In the genomic region with DNA sequence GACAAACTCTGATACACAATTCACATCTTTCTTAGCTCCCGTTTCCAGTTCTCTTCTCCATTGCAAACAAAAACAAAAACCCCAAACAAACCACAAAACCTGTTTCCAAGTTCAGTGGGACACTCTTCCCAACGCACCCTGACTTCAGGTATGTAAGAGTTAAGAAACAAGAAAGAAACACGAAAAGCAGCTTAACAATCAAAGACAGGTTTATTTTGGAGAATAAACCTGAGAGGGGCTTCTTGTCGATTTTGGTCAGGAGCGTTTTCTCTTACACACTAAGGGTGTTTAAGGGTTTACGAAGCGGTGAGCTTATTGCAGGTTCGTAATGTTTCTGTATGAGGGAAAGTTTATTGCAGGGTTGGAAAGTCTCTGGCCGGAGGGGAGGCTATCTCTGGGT, we compare ENCODE assay signal across 13 cellular contexts. TPM values are rescaled to one million over a fixed set of nuclear protein-coding genes. Genes with fewer than 3 reads are reported as not detected.
DNase-seq lines count a peak whose midpoint lies in the region; ATAC-seq and TF ChIP-seq lines count a peak whose summit lies in the region.
"Had no signal": no experiment of that assay in that cellular context is flagged by ENCODE, and none has a peak within 500 bp of the region (broad histone marks: within the 10 kb centered on the region; RNA-seq: fewer than 3 reads in every experiment).

No MANE protein-coding gene starts in this region.

- H4K8ac ChIP-seq in mesenchymal stem cell (ENCODE audit: low read length) = peak overlapping the region; percentile 10

- H2BK15ac ChIP-seq in mesenchymal stem cell (ENCODE audit: low read depth, poor library complexity, severe bottlenecking) = no peak overlapping the region

- H3K23ac ChIP-seq in mesenchymal stem cell (ENCODE audit: low read length in 2 of 2) = no peak overlapping the region

- intact Hi-C loops in activated T-helper 1 cell treated with anti-CD3 and anti-CD28 coated beads, Interleukin-12 subunit alpha, Interleukin-12 subunit beta, Interleukin-2, Interleukin-4 antibody, amounts not matched to agents 30 ng/mL and 10 ng/mL and 1 ng/mL, durations not matched to agents 14 hours and 24 hours and 36 hours (cut with micrococcal nuclease) = loop anchor here (5.0 to 10.0 kb wide), 7 partner anchors 73 to 1468 kb away; a partner anchor contains a TSS

- H3K4me3 ChIP-seq in mesenchymal stem cell (ENCODE audit: insufficient read depth in 1 of 2, low read depth in 1 of 2, low read length in 2 of 2) = no peak overlapping the region
- H3K4me3 ChIP-seq in suprapubic skin = no peak overlapping the region

- H3K9me3 ChIP-seq in mesenchymal stem cell (ENCODE audit: control insufficient read depth, low read length) = no peaks in the 10 kb centered on the region
- H3K9me3 ChIP-seq in suprapubic skin = no peaks in the 10 kb centered on the region
- H3K9me3 ChIP-seq: MG63 had no signal

- no peak overlapping the region for H2AFZ ChIP-seq in mesenchymal stem cell (ENCODE audit: low read depth, low read length)

- H3K9me3 Mint-ChIP-seq in stimulated activated naive CD8-positive, alpha-beta T cell treated with anti-CD3 and anti-CD28 coated beads, Interleukin-15, Interleukin-2, amounts not matched to agents 100 ng/mL and 50 ng/mL, for 24 hours = no peaks in the 10 kb centered on the region
- no peaks in the 10 kb centered on the region for H3K9me3 Mint-ChIP-seq in activated T-helper 1 cell treated with anti-CD3 and anti-CD28 coated beads, Interleukin-12 subunit alpha, Interleukin-12 subunit beta, Interleukin-2, Interleukin-4 antibody, amounts not matched to agents 30 ng/mL and 10 ng/mL and 1 ng/mL, durations not matched to agents 14 hours and 24 hours and 36 hours

- peaks cover 11% of the 10 kb centered on the region for H3K36me3 Mint-ChIP-seq in stimulated activated naive CD8-positive, alpha-beta T cell treated with anti-CD3 and anti-CD28 coated beads, Interleukin-15, Interleukin-2, amounts not matched to agents 100 ng/mL and 50 ng/mL, for 24 hours (ENCODE audit: low read depth)
- peaks cover 15% of the 10 kb centered on the region for H3K36me3 Mint-ChIP-seq in activated T-helper 1 cell treated with anti-CD3 and anti-CD28 coated beads, Interleukin-12 subunit alpha, Interleukin-12 subunit beta, Interleukin-2, Interleukin-4 antibody, amounts not matched to agents 30 ng/mL and 10 ng/mL and 1 ng/mL, durations not matched to agents 14 hours and 24 hours and 36 hours (ENCODE audit: low read depth)

- no peak for DNase-seq in stimulated activated naive CD8-positive, alpha-beta T cell treated with anti-CD3 and anti-CD28 coated beads, Interleukin-15, Interleukin-2, amounts not matched to agents 100 U/mL and 50 U/mL, for 24 hours
- DNase-seq in activated T-helper 1 cell treated with anti-CD3 and anti-CD28 coated beads, Interleukin-12 subunit alpha, Interleukin-12 subunit beta, Interleukin-2, Interleukin-4 antibody, amounts not matched to agents 30 ng/mL and 10 ng/mL and 1 ng/mL, durations not matched to agents 14 hours and 24 hours and 36 hours (ENCODE audit: low spot score) = no peak
- no peak for DNase-seq in mesenchymal stem cell
- no peak for DNase-seq in suprapubic skin (ENCODE audit: low spot score in 2 of 2)
- DNase-seq in GM13977 (ENCODE audit: low spot score) = no peak
- DNase-seq: MG63 had no signal

- H3K4me3 Mint-ChIP-seq in stimulated activated naive CD8-positive, alpha-beta T cell treated with anti-CD3 and anti-CD28 coated beads, Interleukin-15, Interleukin-2, amounts not matched to agents 100 ng/mL and 50 ng/mL, for 24 hours = no peak overlapping the region
- H3K4me3 Mint-ChIP-seq in activated T-helper 1 cell treated with anti-CD3 and anti-CD28 coated beads, Interleukin-12 subunit alpha, Interleukin-12 subunit beta, Interleukin-2, Interleukin-4 antibody, amounts not matched to agents 30 ng/mL and 10 ng/mL and 1 ng/mL, durations not matched to agents 14 hours and 24 hours and 36 hours = peak overlapping the region; percentile 93

- H3K36me3 ChIP-seq in mesenchymal stem cell (ENCODE audit: control insufficient read depth in 1 of 2, insufficient read depth in 2 of 2, low read depth in 1 of 2, low read length in 2 of 2) (peaks cover 0 to 11% of the 10 kb centered on the region in 2 experiments), suprapubic skin (peaks cover 2% of the 10 kb centered on the region)

- no peaks in the 10 kb centered on the region for H3K4me1 ChIP-seq in mesenchymal stem cell (ENCODE audit: control insufficient read depth, insufficient read depth, low read depth, low read length)
- H3K4me1 ChIP-seq in suprapubic skin = peaks cover 27% of the 10 kb centered on the region

- H3K27ac Mint-ChIP-seq in stimulated activated naive CD8-positive, alpha-beta T cell treated with anti-CD3 and anti-CD28 coated beads, Interleukin-15, Interleukin-2, amounts not matched to agents 100 ng/mL and 50 ng/mL, for 24 hours = peak overlapping the region; percentile 94
- H3K27ac Mint-ChIP-seq in activated T-helper 1 cell treated with anti-CD3 and anti-CD28 coated beads, Interleukin-12 subunit alpha, Interleukin-12 subunit beta, Interleukin-2, Interleukin-4 antibody, amounts not matched to agents 30 ng/mL and 10 ng/mL and 1 ng/mL, durations not matched to agents 14 hours and 24 hours and 36 hours = peak overlapping the region; percentile 94

- H2AK5ac ChIP-seq in mesenchymal stem cell (ENCODE audit: low read length, severe bottlenecking) = peak overlapping the region; percentile 8

- TF ChIP-seq POLR2A in suprapubic skin (IDR thresholded peaks at IDR 0.05) = no peak

- TF ChIP-seq EP300 in suprapubic skin (IDR thresholded peaks at IDR 0.05) = no peak

- 96% methylated on average over 9 of the region's 9 CpGs for WGBS in mesenchymal stem cell
- 91% methylated on average over 9 of the region's 9 CpGs for WGBS in suprapubic skin

- in situ Hi-C loops in GM13977 (cut with MboI; ENCODE audit: low pct_unique_long_range_greater_than_20kb, low sequenced_read_pairs, unreplicated experiment) = loop anchor here (25.0 kb wide), 1 partner anchor 388 kb away; a partner anchor contains a TSS

- no peak overlapping the region for H3K4ac ChIP-seq in mesenchymal stem cell (ENCODE audit: low read depth in 1 of 2, low read length in 2 of 2)

- no peak overlapping the region for H3K18ac ChIP-seq in mesenchymal stem cell (ENCODE audit: low read depth in 1 of 2, low read length in 2 of 2)

- no peaks in the 10 kb centered on the region for H3K27me3 ChIP-seq in mesenchymal stem cell (ENCODE audit: control insufficient read depth in 1 of 2, insufficient read depth in 1 of 2, low read length in 2 of 2)
- no peaks in the 10 kb centered on the region for H3K27me3 ChIP-seq in suprapubic skin
- H3K27me3 ChIP-seq: MG63 had no signal

- no peak overlapping the region for H2BK120ac ChIP-seq in mesenchymal stem cell (ENCODE audit: low read depth, low read length)

- no peak for ATAC-seq in stimulated activated naive CD8-positive, alpha-beta T cell treated with anti-CD3 and anti-CD28 coated beads, Interleukin-15, Interleukin-2, amounts not matched to agents 100 U/mL and 50 U/mL, for 24 hours
- no peak for ATAC-seq in HG03139 (IDR thresholded peaks at IDR 0.05; ENCODE audit: unreplicated experiment)
- ATAC-seq in HG02678 (IDR thresholded peaks at IDR 0.05; ENCODE audit: unreplicated experiment) = no peak

- H3K9ac ChIP-seq in mesenchymal stem cell (ENCODE audit: low read length) = peak overlapping the region; percentile 94

- H3K4me2 ChIP-seq in mesenchymal stem cell (ENCODE audit: low read length, poor library complexity, severe bottlenecking) = no peak overlapping the region

- TF ChIP-seq CTCF in suprapubic skin (IDR thresholded peaks at IDR 0.05) (no peak), GM13977 (IDR thresholded peaks at IDR 0.05; ENCODE audit: extremely low read depth, insufficient read depth, missing control alignments) (no peak)

- no peak overlapping the region for H3K14ac ChIP-seq in mesenchymal stem cell (ENCODE audit: low read length in 2 of 2)

- H3K27ac ChIP-seq in mesenchymal stem cell (ENCODE audit: low read length, poor library complexity, severe bottlenecking) = no peak overlapping the region
- H3K27ac ChIP-seq in suprapubic skin = no peak overlapping the region

- no peak overlapping the region for H2BK5ac ChIP-seq in mesenchymal stem cell (ENCODE audit: low read depth, low read length, poor library complexity, severe bottlenecking)

- H3K79me1 ChIP-seq in mesenchymal stem cell (replicated peaks; ENCODE audit: low read length, poor library complexity, severe bottlenecking) = peaks cover 6% of the 10 kb centered on the region

- peaks cover 69% of the 10 kb centered on the region for H3K4me1 Mint-ChIP-seq in stimulated activated naive CD8-positive, alpha-beta T cell treated with anti-CD3 and anti-CD28 coated beads, Interleukin-15, Interleukin-2, amounts not matched to agents 100 ng/mL and 50 ng/mL, for 24 hours (ENCODE audit: low read depth)
- peaks cover 63% of the 10 kb centered on the region for H3K4me1 Mint-ChIP-seq in activated T-helper 1 cell treated with anti-CD3 and anti-CD28 coated beads, Interleukin-12 subunit alpha, Interleukin-12 subunit beta, Interleukin-2, Interleukin-4 antibody, amounts not matched to agents 30 ng/mL and 10 ng/mL and 1 ng/mL, durations not matched to agents 14 hours and 24 hours and 36 hours (ENCODE audit: low read depth)

- no peaks in the 10 kb centered on the region for H3K27me3 Mint-ChIP-seq in stimulated activated naive CD8-positive, alpha-beta T cell treated with anti-CD3 and anti-CD28 coated beads, Interleukin-15, Interleukin-2, amounts not matched to agents 100 ng/mL and 50 ng/mL, for 24 hours
- H3K27me3 Mint-ChIP-seq in activated T-helper 1 cell treated with anti-CD3 and anti-CD28 coated beads, Interleukin-12 subunit alpha, Interleukin-12 subunit beta, Interleukin-2, Interleukin-4 antibody, amounts not matched to agents 30 ng/mL and 10 ng/mL and 1 ng/mL, durations not matched to agents 14 hours and 24 hours and 36 hours (ENCODE audit: insufficient read depth) = no peaks in the 10 kb centered on the region

- H4K91ac ChIP-seq in mesenchymal stem cell (ENCODE audit: low read length) = no peak overlapping the region

- no peak overlapping the region for H2BK12ac ChIP-seq in mesenchymal stem cell (ENCODE audit: low read length in 2 of 2)

RNA-seq across cellular contexts. Expression of a gene that starts 0.9 kb away (rescaled TPM):
- total RNA-seq in activated T-helper 1 cell treated with anti-CD3 and anti-CD28 coated beads, Interleukin-12 subunit alpha, Interleukin-12 subunit beta, Interleukin-2, Interleukin-4 antibody, amounts not matched to agents 30 ng/mL and 10 ng/mL and 1 ng/mL, durations not matched to agents 14 hours and 24 hours and 36 hours = 42.4 and 42.7 TPM in 2 replicates
- 16.0 TPM for polyA plus RNA-seq in mesenchymal stem cell (2013, experiment 1 of 2)
- 14.3 TPM for polyA plus RNA-seq in mesenchymal stem cell (2013, experiment 2 of 2)
- 10 to 100 TPM; 38.6 to 77.2 (median 49.4) TPM for total RNA-seq in suprapubic skin

RNA-seq across cellular contexts. Expression of a gene that starts 57.0 kb away (rescaled TPM):
- total RNA-seq in activated T-helper 1 cell treated with anti-CD3 and anti-CD28 coated beads, Interleukin-12 subunit alpha, Interleukin-12 subunit beta, Interleukin-2, Interleukin-4 antibody, amounts not matched to agents 30 ng/mL and 10 ng/mL and 1 ng/mL, durations not matched to agents 14 hours and 24 hours and 36 hours = 0.08 and 0.32 TPM in 2 replicates
- not detected for polyA plus RNA-seq in mesenchymal stem cell (2013, experiment 1 of 2)
- not detected for polyA plus RNA-seq in mesenchymal stem cell (2013, experiment 2 of 2)
- total RNA-seq in suprapubic skin = not detected
- total RNA-seq: cardiac septum, posterior vena cava, SK-MEL-5, temporal lobe had no signal
